ENCODE assay signal across 8 cellular contexts in the genomic region with DNA sequence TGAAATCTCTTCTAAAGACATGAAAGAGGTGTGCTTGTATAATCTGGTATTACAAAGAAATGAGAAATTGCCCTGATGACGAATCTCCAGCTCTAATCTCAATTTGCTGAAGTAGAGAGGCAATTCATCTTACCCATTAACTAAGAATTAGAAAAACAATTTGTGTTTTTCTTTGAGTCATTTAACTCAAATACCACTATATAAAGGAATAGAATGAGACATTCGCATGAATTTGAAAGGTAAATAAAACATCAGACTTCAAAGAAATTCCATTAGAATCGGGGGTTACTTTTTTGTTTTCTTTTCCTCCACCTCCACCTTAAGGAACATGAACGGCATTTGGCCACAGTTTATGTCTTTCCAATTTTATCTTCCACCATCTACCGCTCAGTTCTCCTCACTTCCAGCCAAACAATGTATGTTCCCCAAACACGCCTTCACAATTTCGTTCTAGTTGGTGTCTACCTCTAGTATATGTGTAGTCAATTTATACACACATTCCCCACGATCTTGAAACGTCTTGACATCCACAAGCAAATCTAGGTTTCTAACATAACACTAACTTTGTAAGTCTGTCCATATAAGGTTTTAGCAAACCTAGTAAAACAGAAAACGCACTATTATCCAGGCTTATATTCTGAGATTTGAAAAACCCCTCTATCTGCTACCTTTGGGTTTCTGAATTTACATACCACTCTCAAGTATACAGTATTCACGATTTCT. TPM values are rescaled to one million over a fixed set of nuclear protein-coding genes. Genes with fewer than 3 reads are reported as not detected.
A peak's percentile ranks its signal among the peaks of the same experiment; 100 is the strongest.
DNase-seq lines count a peak whose midpoint lies in the region; ATAC-seq and TF ChIP-seq lines count a peak whose summit lies in the region.

No MANE protein-coding gene starts in this region.

- H3K9me2 ChIP-seq in OCI-LY7 (ENCODE audit: insufficient read depth, low read length) = no peaks in the 10 kb centered on the region

- WGBS in esophagus, 2 donors = 37 to 46% methylated on average over 11 of the region's 11 CpGs
- 33% methylated on average over 11 of the region's 11 CpGs for WGBS in prostate gland

- CTCF ChIA-PET in OCI-LY7 (lab: Charles Lee; ENCODE audit: unreplicated experiment) (interaction anchor here (0.9 kb wide), 1 partner anchor 17 kb away, joined by 4 read pairs; no protein-coding TSS in a partner anchor), RWPE1 (lab: Yijun Ruan, JAX) (interaction anchor here (0.5 kb wide), 1 partner anchor 16 kb away, joined by 3 read pairs; no protein-coding TSS in a partner anchor)

- ATAC-seq in HG03469 (IDR thresholded peaks at IDR 0.05; ENCODE audit: unreplicated experiment) = no peak
- ATAC-seq in HG02588 (IDR thresholded peaks at IDR 0.05; ENCODE audit: unreplicated experiment) = no peak

- peaks cover 40% of the 10 kb centered on the region for H3K79me2 ChIP-seq in OCI-LY7 (ENCODE audit: insufficient read depth, low read depth, low read length)

- no peak for TF ChIP-seq POLR2A in prostate gland (IDR thresholded peaks at IDR 0.05)

- H3K4me1 ChIP-seq in OCI-LY7 (ENCODE audit: insufficient read depth, low read length, poor library complexity, severe bottlenecking) (peaks cover 31% of the 10 kb centered on the region), esophagus (ENCODE audit: control insufficient read depth in 2 of 2, insufficient read depth in 2 of 2, low read length in 1 of 2) (peaks cover 0 to 2% of the 10 kb centered on the region in 2 donors), prostate gland (replicated peaks) (no peaks in the 10 kb centered on the region)

- BruUV-seq in OCI-LY7 (replicated peaks; lab: Mats Ljungman, UMichigan) = TSS peak; percentile 81

- H3K36me3 ChIP-seq in OCI-LY7 (ENCODE audit: insufficient read depth, low read length) (peaks cover 28% of the 10 kb centered on the region), esophagus (ENCODE audit: control insufficient read depth in 2 of 2, insufficient read depth in 2 of 2, low read length in 1 of 2) (no peaks in the 10 kb centered on the region), prostate gland (no peaks in the 10 kb centered on the region)

- H3K27ac ChIP-seq in OCI-LY7 (ENCODE audit: low read depth, low read length, poor library complexity, severe bottlenecking) (peak overlapping the region; percentile 88), esophagus (ENCODE audit: low read depth in 2 of 2, low read length in 1 of 2) (no peak overlapping the region), prostate gland (peak overlapping the region; percentile 96 to 98), RWPE1 (no peak overlapping the region)

- H3K27me3 ChIP-seq in esophagus (ENCODE audit: control insufficient read depth in 1 of 2, insufficient read depth in 2 of 2, low read length in 2 of 2) = no peaks in the 10 kb centered on the region
- H3K27me3 ChIP-seq in prostate gland (replicated peaks; ENCODE audit: insufficient read depth) = no peaks in the 10 kb centered on the region

- H3K4me2 ChIP-seq in OCI-LY7 (ENCODE audit: low read length) = peak overlapping the region; percentile 82

- H3K9me3 ChIP-seq in OCI-LY7 (ENCODE audit: low read length) (no peaks in the 10 kb centered on the region), esophagus (ENCODE audit: control insufficient read depth in 2 of 2, insufficient read depth in 1 of 2, low read depth in 1 of 2, low read length in 1 of 2) (no peaks in the 10 kb centered on the region), prostate gland (no peaks in the 10 kb centered on the region)

- POLR2A ChIA-PET in OCI-LY7 (lab: Charles Lee) (interaction anchor here (0.7 to 1.8 kb wide), 7 partner anchors 9 to 71 kb away, joined by 3 to 16 read pairs (median 6); no protein-coding TSS in a partner anchor), RWPE1 (lab: Yijun Ruan, JAX; ENCODE audit: low non-redundant PET) (no interaction called here)

- DNase-seq in GF-D8 (lab: John Stamatoyannopoulos, UW) (peak; percentile 37), OCI-LY7 (ENCODE audit: low spot score) (peak; percentile 29), prostate gland (ENCODE audit: low spot score) (no peak), HuH-7 (ENCODE audit: low spot score) (no peak), RWPE1 (ENCODE audit: low spot score) (no peak)

- peaks cover 17% of the 10 kb centered on the region; the same call in 1 of the 2 replicates for H4K20me1 ChIP-seq in OCI-LY7 (ENCODE audit: insufficient read depth, low read length)

- TF ChIP-seq CTCF in OCI-LY7 (conservative IDR thresholded peaks at IDR 0.05; ENCODE audit: low read length) (no peak), prostate gland (IDR thresholded peaks at IDR 0.05) (no peak), RWPE1 (conservative IDR thresholded peaks at IDR 0.05; ENCODE audit: low read depth) (no peak)

- intact Hi-C loops in OCI-LY7 (cut with micrococcal nuclease; ENCODE audit: unreplicated experiment) (loop anchor here (10.0 kb wide), 3 partner anchors 321 to 941 kb away; no protein-coding TSS in a partner anchor), prostate gland (cut with DNase I) (no loop called here)

- peak overlapping the region; percentile 97 for H3K4me3 ChIP-seq in OCI-LY7 (ENCODE audit: low read depth, low read length, poor library complexity, severe bottlenecking)
- H3K4me3 ChIP-seq in esophagus (ENCODE audit: low read depth in 1 of 2, low read length in 2 of 2) = peak overlapping the region; percentile 73 to 89
- peak overlapping the region; percentile 87 to 98 for H3K4me3 ChIP-seq in prostate gland

- H2AFZ ChIP-seq in OCI-LY7 (ENCODE audit: low read length) = peak overlapping the region; percentile 67

RNA-seq across cellular contexts. Expression of gene SMCHD1, which starts 1.3 kb away (rescaled TPM):
- total RNA-seq in OCI-LY7 (2014; rRNA removed; shearing (Covaris generic)) = 140 and 164 TPM in 2 replicates
- 114 and 136 TPM in 2 replicates for total RNA-seq in OCI-LY7 (2022)
- polyA plus RNA-seq in esophagus = 1 to 10 TPM; 5.0 to 7.6 TPM
- 10 to 100 TPM; 56.0 to 65.1 TPM for total RNA-seq in prostate gland

Comparison
In these comparisons a context has a peak if more than half of its experiments do, and no peak if none do; other contexts are left out.
1. DNase-seq: peak in GF-D8 (single experiment) and OCI-LY7 (single experiment); none in prostate gland (single experiment), HuH-7 (single experiment) and RWPE1 (single experiment).
2. H3K27ac ChIP-seq: peak in OCI-LY7 (single experiment) and prostate gland (2 of 2); none in esophagus (0 of 2) and RWPE1 (single experiment).
3. Peak in every context shown above with its lines, with median percentiles within 50 percentile points of each other: H3K4me3 ChIP-seq.